Comparison of ENCODE assay signal across 8 cellular contexts in the genomic region with DNA sequence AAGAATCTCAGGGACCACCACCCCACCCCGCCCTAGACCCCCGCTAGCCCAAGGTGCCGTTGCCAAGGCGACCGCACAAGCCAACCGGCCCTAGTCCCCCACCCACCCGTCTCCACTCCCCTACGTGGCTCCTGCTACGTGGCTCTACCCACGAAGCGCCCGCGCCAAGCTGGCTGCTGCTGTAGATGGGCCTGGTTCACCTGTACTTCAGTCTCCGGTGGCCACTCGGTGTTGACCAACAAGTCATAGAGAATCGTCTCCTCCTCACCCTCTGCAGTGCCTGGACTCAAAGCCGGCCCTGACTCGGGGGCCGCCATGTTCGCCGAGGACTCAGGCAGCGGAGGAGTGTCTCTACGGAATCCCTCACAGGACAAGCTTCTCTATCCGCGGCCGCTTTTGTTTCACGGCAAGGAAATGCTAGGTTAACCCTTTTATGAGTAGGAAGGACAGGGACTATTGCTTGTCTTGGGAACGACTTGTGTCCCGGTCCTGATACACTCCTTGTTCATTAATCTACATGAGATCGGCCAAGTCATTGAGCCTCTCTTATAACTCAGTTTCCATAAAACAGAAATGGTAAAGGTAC. TPM values are rescaled to one million over a fixed set of nuclear protein-coding genes. Genes with fewer than 3 reads are reported as not detected.
A peak's percentile ranks its signal among the peaks of the same experiment; 100 is the strongest.
DNase-seq lines count a peak whose midpoint lies in the region; ATAC-seq and TF ChIP-seq lines count a peak whose summit lies in the region.

A gene (minus strand): TSS at position 347 of the 586 bp plus-strand sequence. CDS start 30 bp downstream, at position 317.

- H2BK15ac ChIP-seq in mesenchymal stem cell (ENCODE audit: low read depth, poor library complexity, severe bottlenecking): peak within 1 kb of the TSS; percentile 9

- H3K4me1 Mint-ChIP-seq in activated CD8-positive, alpha-beta memory T cell treated with anti-CD3 and anti-CD28 coated beads, Interleukin-2, amount 10 ng/mL, durations not matched to agents 7 days and 5 days: peaks cover 36% of the 10 kb centered on the region
- H3K4me1 Mint-ChIP-seq in endodermal cell: peaks cover 28% of the 10 kb centered on the region

- WGBS in endodermal cell (ENCODE audit: insufficient coverage in 1 of 2, insufficient read length in 1 of 2), 2 experiments: 0 to 5% methylated on average over 3 to 30 of the region's 30 CpGs
- under 1% methylated on average over 29 of the region's 30 CpGs for WGBS in mesenchymal stem cell

- peak within 1 kb of the TSS; percentile 99 for H3K4me3 Mint-ChIP-seq in activated CD8-positive, alpha-beta memory T cell treated with anti-CD3 and anti-CD28 coated beads, Interleukin-2, amount 10 ng/mL, durations not matched to agents 7 days and 5 days
- peak within 1 kb of the TSS; percentile 98 for H3K4me3 Mint-ChIP-seq in endodermal cell

- peak within 1 kb of the TSS in 1 of 2 experiments; percentile 81 for H3K23ac ChIP-seq in mesenchymal stem cell (ENCODE audit: low read length in 2 of 2)

- H3K4me2 ChIP-seq in mesenchymal stem cell (ENCODE audit: low read length, poor library complexity, severe bottlenecking): peak within 1 kb of the TSS; percentile 81

- no peaks in the 10 kb centered on the region for H3K9me3 Mint-ChIP-seq in activated CD8-positive, alpha-beta memory T cell treated with anti-CD3 and anti-CD28 coated beads, Interleukin-2, amount 10 ng/mL, durations not matched to agents 7 days and 5 days (ENCODE audit: low read depth)
- no peaks in the 10 kb centered on the region for H3K9me3 Mint-ChIP-seq in endodermal cell

- H2AFZ ChIP-seq in mesenchymal stem cell (ENCODE audit: low read depth, low read length): peak within 1 kb of the TSS; percentile 54

- DNase-seq in COLO829 (ENCODE audit: low spot score) (peak; percentile 85), GM20000 (ENCODE audit: low spot score) (peak; percentile 81), HT-29 (ENCODE audit: low spot score) (peak; percentile 88), NT2/D1 (ENCODE audit: low read depth, low spot score) (peak; percentile 81), endodermal cell (peak; percentile 97), mesenchymal stem cell (peak; percentile 94)
- DNase-seq in activated CD8-positive, alpha-beta memory T cell treated with anti-CD3 and anti-CD28 coated beads, Interleukin-2, amount 10 ng/mL, durations not matched to agents 7 days and 5 days: peak; percentile 89
- DNase-seq in stimulated activated CD8-positive, alpha-beta memory T cell treated with anti-CD3 and anti-CD28 coated beads, Interleukin-12 subunit alpha, Interleukin-12 subunit beta, amount 100 ng/mL, for 4 hours (ENCODE audit: low read depth): peak; percentile 57

- H3K27me3 ChIP-seq in NT2/D1 (ENCODE audit: insufficient read depth, insufficient read length) (no peaks in the 10 kb centered on the region), endodermal cell (ENCODE audit: control insufficient read depth, insufficient read depth, low read length, poor library complexity, severe bottlenecking) (peaks cover 11% of the 10 kb centered on the region), mesenchymal stem cell (ENCODE audit: control insufficient read depth in 1 of 2, insufficient read depth in 1 of 2, low read length in 2 of 2) (no peaks in the 10 kb centered on the region)

- H3K4me3 ChIP-seq in NT2/D1 (ENCODE audit: insufficient read length, low read depth) (peak within 1 kb of the TSS; percentile 82), endodermal cell (ENCODE audit: low read length) (peak within 1 kb of the TSS; percentile 93), mesenchymal stem cell (ENCODE audit: insufficient read depth in 1 of 2, low read depth in 1 of 2, low read length in 2 of 2) (peak within 1 kb of the TSS; percentile 93 to 99)

- TF ChIP-seq CTCF in GM20000 (IDR thresholded peaks at IDR 0.05; ENCODE audit: extremely low read depth, missing control alignments) (no peak), endodermal cell (conservative IDR thresholded peaks at IDR 0.05) (no peak)

- no peak within 1 kb of the TSS for H2BK5ac ChIP-seq in mesenchymal stem cell (ENCODE audit: low read depth, low read length, poor library complexity, severe bottlenecking)

- no peaks in the 10 kb centered on the region for H3K9me3 ChIP-seq in NT2/D1 (ENCODE audit: insufficient read depth, low read length)
- H3K9me3 ChIP-seq in endodermal cell (ENCODE audit: control insufficient read depth, low read length): no peaks in the 10 kb centered on the region
- H3K9me3 ChIP-seq in mesenchymal stem cell (ENCODE audit: control insufficient read depth, low read length): no peaks in the 10 kb centered on the region

- H3K27ac Mint-ChIP-seq in activated CD8-positive, alpha-beta memory T cell treated with anti-CD3 and anti-CD28 coated beads, Interleukin-2, amount 10 ng/mL, durations not matched to agents 7 days and 5 days: peak within 1 kb of the TSS; percentile 96
- H3K27ac Mint-ChIP-seq in endodermal cell: peak within 1 kb of the TSS; percentile 98

- peaks cover 10% of the 10 kb centered on the region for H3K27me3 Mint-ChIP-seq in activated CD8-positive, alpha-beta memory T cell treated with anti-CD3 and anti-CD28 coated beads, Interleukin-2, amount 10 ng/mL, durations not matched to agents 7 days and 5 days
- H3K27me3 Mint-ChIP-seq in endodermal cell (ENCODE audit: insufficient read depth): peaks cover 9% of the 10 kb centered on the region

- H3K14ac ChIP-seq in mesenchymal stem cell (ENCODE audit: low read length in 2 of 2): peak within 1 kb of the TSS in 1 of 2 experiments; percentile 37

- H3K4me1 ChIP-seq in NT2/D1 (ENCODE audit: insufficient read depth, insufficient read length) (no peaks in the 10 kb centered on the region), endodermal cell (ENCODE audit: control insufficient read depth, insufficient read depth, low read length) (no peaks in the 10 kb centered on the region), mesenchymal stem cell (ENCODE audit: control insufficient read depth, insufficient read depth, low read depth, low read length) (peaks cover 2% of the 10 kb centered on the region)

- no peaks in the 10 kb centered on the region for H3K36me3 Mint-ChIP-seq in activated CD8-positive, alpha-beta memory T cell treated with anti-CD3 and anti-CD28 coated beads, Interleukin-2, amount 10 ng/mL, durations not matched to agents 7 days and 5 days
- H3K36me3 Mint-ChIP-seq in endodermal cell (ENCODE audit: low read depth): no peaks in the 10 kb centered on the region

- H4K8ac ChIP-seq in mesenchymal stem cell (ENCODE audit: low read length): peak within 1 kb of the TSS; percentile 92

- H3K27ac ChIP-seq in endodermal cell (ENCODE audit: low read depth, low read length): peak within 1 kb of the TSS; percentile 96
- H3K27ac ChIP-seq in mesenchymal stem cell (ENCODE audit: low read length, poor library complexity, severe bottlenecking): peak within 1 kb of the TSS; percentile 66

- peak within 1 kb of the TSS; percentile 37 to 92 for H3K4ac ChIP-seq in mesenchymal stem cell (ENCODE audit: low read depth in 1 of 2, low read length in 2 of 2)

- ATAC-seq in activated CD8-positive, alpha-beta memory T cell treated with anti-CD3 and anti-CD28 coated beads, Interleukin-2, amount 10 ng/mL, durations not matched to agents 7 days and 5 days: peak; percentile 87

- H3K36me3 ChIP-seq in NT2/D1 (ENCODE audit: insufficient read depth, insufficient read length, low read length) (peaks cover 4% of the 10 kb centered on the region), endodermal cell (ENCODE audit: control insufficient read depth, insufficient read depth, low read length) (no peaks in the 10 kb centered on the region), mesenchymal stem cell (ENCODE audit: control insufficient read depth in 1 of 2, insufficient read depth in 2 of 2, low read depth in 1 of 2, low read length in 2 of 2) (peaks cover 0 to 4% of the 10 kb centered on the region in 2 experiments)

- peaks cover 3% of the 10 kb centered on the region for H3K79me1 ChIP-seq in mesenchymal stem cell (replicated peaks; ENCODE audit: low read length, poor library complexity, severe bottlenecking)

- H2BK12ac ChIP-seq in mesenchymal stem cell (ENCODE audit: low read length in 2 of 2): no peak within 1 kb of the TSS

- peak within 1 kb of the TSS; percentile 78 for H3K9ac ChIP-seq in NT2/D1 (ENCODE audit: insufficient read length, low read depth)
- H3K9ac ChIP-seq in endodermal cell (ENCODE audit: extremely low read depth, low read length, poor library complexity, severe bottlenecking): peak within 1 kb of the TSS; percentile 74
- H3K9ac ChIP-seq in mesenchymal stem cell (ENCODE audit: low read length): peak within 1 kb of the TSS; percentile 97

- CTCF ChIA-PET in activated CD8-positive, alpha-beta memory T cell treated with anti-CD3 and anti-CD28 coated beads, Interleukin-2, amount 10 ng/mL, durations not matched to agents 7 days and 5 days (lab: Charles Lee): interaction anchor here (0.7 to 2.2 kb wide), 7 partner anchors 12 to 36 kb away, joined by 3 to 16 read pairs (median 3); a partner anchor contains a TSS

- peak within 1 kb of the TSS in 1 of 2 experiments; percentile 87 for H3K18ac ChIP-seq in mesenchymal stem cell (ENCODE audit: low read depth in 1 of 2, low read length in 2 of 2)

- peak within 1 kb of the TSS; percentile 21 for H2BK120ac ChIP-seq in mesenchymal stem cell (ENCODE audit: low read depth, low read length)

- H4K91ac ChIP-seq in mesenchymal stem cell (ENCODE audit: low read length): peak within 1 kb of the TSS; percentile 91

- H2AK5ac ChIP-seq in mesenchymal stem cell (ENCODE audit: low read length, severe bottlenecking): no peak within 1 kb of the TSS

RNA-seq across cellular contexts. Expression of the gene that starts here (rescaled TPM):
- 17.3 and 18.0 TPM in 2 replicates for total RNA-seq in HT-29 (2014; rRNA removed; shearing (Covaris generic))
- 10 to 100 TPM; 32.9 to 34.0 TPM for total RNA-seq in activated CD8-positive, alpha-beta memory T cell treated with anti-CD3 and anti-CD28 coated beads, Interleukin-2, amount 10 ng/mL, durations not matched to agents 7 days and 5 days
- 10 to 100 TPM; 47.4 to 54.7 TPM for total RNA-seq in endodermal cell
- polyA plus RNA-seq in endodermal cell (2013, experiment 1 of 2): 43.5 TPM
- 47.2 TPM for polyA plus RNA-seq in endodermal cell (2013, experiment 2 of 2)
- 22.8 TPM for polyA plus RNA-seq in mesenchymal stem cell (2013, experiment 1 of 2)
- 22.6 TPM for polyA plus RNA-seq in mesenchymal stem cell (2013, experiment 2 of 2)

Comparison
In these comparisons a context has a peak if more than half of its experiments do, and no peak if none do; other contexts are left out.
1. Peak in every context shown above with its lines: DNase-seq, ATAC-seq, H3K4me3 ChIP-seq and H3K27ac ChIP-seq.